8 cellular contexts compared by ENCODE assay signal in the genomic region with DNA sequence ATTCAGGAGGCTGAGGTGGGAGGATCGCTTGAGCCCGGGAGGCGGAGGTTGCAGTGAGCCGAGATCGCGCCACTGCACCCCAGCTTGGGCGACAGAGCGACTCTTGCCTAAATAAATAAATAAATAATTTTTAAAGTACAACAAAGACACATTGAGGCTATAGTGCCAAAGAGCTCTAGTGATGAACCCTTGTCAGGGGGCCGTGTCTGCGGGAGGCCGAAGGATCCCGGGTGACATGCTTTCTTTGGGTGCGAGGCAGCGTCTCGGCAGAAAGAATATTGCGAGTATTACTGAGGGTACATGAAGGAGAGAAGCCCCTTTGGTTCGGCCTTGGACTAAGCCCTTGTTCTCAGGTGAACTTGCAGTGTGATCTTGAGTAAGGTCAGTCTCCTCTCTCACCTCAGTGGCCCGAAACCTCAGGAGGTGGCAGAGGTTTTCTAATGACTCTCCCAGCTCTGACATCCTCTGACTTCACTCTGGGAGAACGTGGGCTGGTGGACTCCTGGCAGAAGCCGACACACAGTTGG. TPM values are rescaled to one million over a fixed set of nuclear protein-coding genes. Genes with fewer than 3 reads are reported as not detected.
A peak's percentile ranks its signal among the peaks of the same experiment; 100 is the strongest.
DNase-seq lines count a peak whose midpoint lies in the region; ATAC-seq and TF ChIP-seq lines count a peak whose summit lies in the region.

No MANE protein-coding gene starts in this region.

- no peak for TF ChIP-seq CTCF in GM12864 (IDR thresholded peaks at IDR 0.05; ENCODE audit: low read depth, low read length, missing control alignments)
- TF ChIP-seq CTCF in fibroblast of mammary gland (conservative IDR thresholded peaks at IDR 0.05; ENCODE audit: control insufficient read depth, insufficient read depth, low read depth, low read length) = no peak
- TF ChIP-seq CTCF in prostate gland (IDR thresholded peaks at IDR 0.05) = no peak

- no peak overlapping the region for H3K27ac ChIP-seq in SJCRH30
- peak overlapping the region in 1 of 2 donors; percentile 72 for H3K27ac ChIP-seq in prostate gland

- no peak for DNase-seq in GM12864 (ENCODE audit: low read depth)
- no peak for DNase-seq in SJCRH30
- DNase-seq in fibroblast of mammary gland (ENCODE audit: low read depth) = no peak
- no peak for DNase-seq in prostate gland (ENCODE audit: low spot score)
- no peak for DNase-seq in activated effector memory CD4-positive, alpha-beta T cell treated with Interleukin-2 at 50 U/mL for 16 hours
- no peak for DNase-seq in cerebellar nuclear complex (lab: John Stamatoyannopoulos, UW)

- H3K4me3 ChIP-seq in GM12864 (ENCODE audit: low read depth, low read length) = peak overlapping the region; percentile 62
- peak overlapping the region; percentile 91 for H3K4me3 ChIP-seq in SJCRH30
- H3K4me3 ChIP-seq in fibroblast of mammary gland (ENCODE audit: control insufficient read depth, low read depth, low read length) = peak overlapping the region; percentile 19
- H3K4me3 ChIP-seq in prostate gland = peak overlapping the region; percentile 89 to 95

- intact Hi-C loops in prostate gland (cut with DNase I) = no loop called here

- H3K9me3 ChIP-seq in SJCRH30 (replicated peaks) (no peaks in the 10 kb centered on the region), prostate gland (no peaks in the 10 kb centered on the region)

- H3K36me3 ChIP-seq in SJCRH30 (no peaks in the 10 kb centered on the region; the same call in 1 of the 2 replicates), prostate gland (no peaks in the 10 kb centered on the region)

- 60% methylated on average over 20 of the region's 20 CpGs for WGBS in prostate gland

- no peak for ATAC-seq in HG03280 (IDR thresholded peaks at IDR 0.05; ENCODE audit: unreplicated experiment)
- ATAC-seq in GM18511 (IDR thresholded peaks at IDR 0.05; ENCODE audit: unreplicated experiment) = no peak

- peaks cover 3% of the 10 kb centered on the region; the same call in 1 of the 2 replicates for H3K4me1 ChIP-seq in SJCRH30
- H3K4me1 ChIP-seq in prostate gland (replicated peaks) = no peaks in the 10 kb centered on the region

- TF ChIP-seq POLR2A in prostate gland (IDR thresholded peaks at IDR 0.05) = no peak

- peaks cover 6% of the 10 kb centered on the region; the same call in 1 of the 2 replicates for H3K27me3 ChIP-seq in SJCRH30
- H3K27me3 ChIP-seq in prostate gland (replicated peaks; ENCODE audit: insufficient read depth) = no peaks in the 10 kb centered on the region

RNA-seq across cellular contexts. Expression of a gene that starts 0.4 kb away (rescaled TPM):
- total RNA-seq in SJCRH30 (2014; rRNA removed; shearing (Covaris generic)) = 8.1 and 10.1 TPM in 2 replicates
- total RNA-seq in prostate gland = 1 to 10 TPM; 6.1 to 7.7 TPM

Comparison
In these comparisons a context has a peak if more than half of its experiments do, and no peak if none do; other contexts are left out.
1. H3K4me3 ChIP-seq: peak in every context shown above with its lines; median percentile 92 in prostate gland; 91 in SJCRH30; 62 in GM12864; 19 in fibroblast of mammary gland.